Comparison of ENCODE assay signal across 1 cellular context in the genomic region with DNA sequence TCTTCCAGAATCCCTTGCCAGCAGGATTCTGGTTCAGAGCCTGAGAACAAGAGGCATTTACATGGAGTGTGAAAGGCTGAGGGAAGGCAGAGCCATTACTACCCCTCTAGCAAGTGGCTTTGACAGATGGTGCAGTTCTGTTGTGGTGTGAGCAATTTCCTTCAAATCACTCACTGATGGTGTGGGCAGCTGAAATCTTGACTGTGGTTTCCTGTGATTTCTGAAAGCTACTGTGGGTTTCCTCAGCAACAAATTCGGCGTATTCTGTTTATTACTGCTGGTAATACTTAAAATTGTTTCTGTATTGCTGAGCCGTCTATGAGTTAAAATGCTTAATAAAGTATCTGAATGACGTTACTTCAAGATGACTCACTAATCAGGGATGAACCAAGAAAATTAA.
TF ChIP-seq lines count a peak whose summit lies in the region.

No MANE protein-coding gene starts in this region.

TF ChIP-seq in WTC11, 78 proteins besides CTCF, POLR2A, EP300 and RAD21 (continued from another document):
- TF ChIP-seq, protein P1, sequence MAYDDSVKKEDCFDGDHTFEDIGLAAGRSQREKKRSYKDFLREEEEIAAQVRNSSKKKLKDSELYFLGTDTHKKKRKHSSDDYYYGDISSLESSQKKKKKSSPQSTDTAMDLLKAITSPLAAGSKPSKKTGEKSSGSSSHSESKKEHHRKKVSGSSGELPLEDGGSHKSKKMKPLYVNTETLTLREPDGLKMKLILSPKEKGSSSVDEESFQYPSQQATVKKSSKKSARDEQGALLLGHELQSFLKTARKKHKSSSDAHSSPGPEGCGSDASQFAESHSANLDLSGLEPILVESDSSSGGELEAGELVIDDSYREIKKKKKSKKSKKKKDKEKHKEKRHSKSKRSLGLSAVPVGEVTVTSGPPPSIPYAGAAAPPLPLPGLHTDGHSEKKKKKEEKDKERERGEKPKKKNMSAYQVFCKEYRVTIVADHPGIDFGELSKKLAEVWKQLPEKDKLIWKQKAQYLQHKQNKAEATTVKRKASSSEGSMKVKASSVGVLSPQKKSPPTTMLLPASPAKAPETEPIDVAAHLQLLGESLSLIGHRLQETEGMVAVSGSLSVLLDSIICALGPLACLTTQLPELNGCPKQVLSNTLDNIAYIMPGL (CRISPR knock-in tag; IDR thresholded peaks at IDR 0.05): no peak
- TF ChIP-seq TEAD1 (CRISPR knock-in tag; IDR thresholded peaks at IDR 0.05): no peak
- TF ChIP-seq TCF7 (CRISPR knock-in tag; IDR thresholded peaks at IDR 0.05; ENCODE audit: low read depth): no peak
- no peak for TF ChIP-seq MYBL2 (CRISPR knock-in tag; IDR thresholded peaks at IDR 0.05)
- TF ChIP-seq GABPB1 (CRISPR knock-in tag; IDR thresholded peaks at IDR 0.05): no peak
- no peak for TF ChIP-seq PRRX2 (CRISPR knock-in tag; IDR thresholded peaks at IDR 0.05)
- TF ChIP-seq HMGA2 (CRISPR knock-in tag; IDR thresholded peaks at IDR 0.05): no peak
- TF ChIP-seq OVOL2 (CRISPR knock-in tag; IDR thresholded peaks at IDR 0.05; ENCODE audit: borderline replicate concordance): no peak
- TF ChIP-seq JUN (CRISPR knock-in tag; IDR thresholded peaks at IDR 0.05): no peak
- TF ChIP-seq NFYB (CRISPR knock-in tag; conservative IDR thresholded peaks at IDR 0.05; ENCODE audit: low read depth): no peak
- TF ChIP-seq SOX15 (CRISPR knock-in tag; IDR thresholded peaks at IDR 0.05): no peak
- TF ChIP-seq, protein P2, sequence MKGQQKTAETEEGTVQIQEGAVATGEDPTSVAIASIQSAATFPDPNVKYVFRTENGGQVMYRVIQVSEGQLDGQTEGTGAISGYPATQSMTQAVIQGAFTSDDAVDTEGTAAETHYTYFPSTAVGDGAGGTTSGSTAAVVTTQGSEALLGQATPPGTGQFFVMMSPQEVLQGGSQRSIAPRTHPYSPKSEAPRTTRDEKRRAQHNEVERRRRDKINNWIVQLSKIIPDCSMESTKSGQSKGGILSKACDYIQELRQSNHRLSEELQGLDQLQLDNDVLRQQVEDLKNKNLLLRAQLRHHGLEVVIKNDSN (CRISPR knock-in tag; IDR thresholded peaks at IDR 0.05): no peak
- TF ChIP-seq, protein P3, sequence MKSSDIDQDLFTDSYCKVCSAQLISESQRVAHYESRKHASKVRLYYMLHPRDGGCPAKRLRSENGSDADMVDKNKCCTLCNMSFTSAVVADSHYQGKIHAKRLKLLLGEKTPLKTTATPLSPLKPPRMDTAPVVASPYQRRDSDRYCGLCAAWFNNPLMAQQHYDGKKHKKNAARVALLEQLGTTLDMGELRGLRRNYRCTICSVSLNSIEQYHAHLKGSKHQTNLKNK (CRISPR knock-in tag; IDR thresholded peaks at IDR 0.05): no peak
- TF ChIP-seq SP1 (CRISPR knock-in tag; conservative IDR thresholded peaks at IDR 0.05): no peak
TF ChIP-seq in WTC11: peak in this region for 0.
